Comparison of ENCODE assay signal across 8 cellular contexts in the genomic region with DNA sequence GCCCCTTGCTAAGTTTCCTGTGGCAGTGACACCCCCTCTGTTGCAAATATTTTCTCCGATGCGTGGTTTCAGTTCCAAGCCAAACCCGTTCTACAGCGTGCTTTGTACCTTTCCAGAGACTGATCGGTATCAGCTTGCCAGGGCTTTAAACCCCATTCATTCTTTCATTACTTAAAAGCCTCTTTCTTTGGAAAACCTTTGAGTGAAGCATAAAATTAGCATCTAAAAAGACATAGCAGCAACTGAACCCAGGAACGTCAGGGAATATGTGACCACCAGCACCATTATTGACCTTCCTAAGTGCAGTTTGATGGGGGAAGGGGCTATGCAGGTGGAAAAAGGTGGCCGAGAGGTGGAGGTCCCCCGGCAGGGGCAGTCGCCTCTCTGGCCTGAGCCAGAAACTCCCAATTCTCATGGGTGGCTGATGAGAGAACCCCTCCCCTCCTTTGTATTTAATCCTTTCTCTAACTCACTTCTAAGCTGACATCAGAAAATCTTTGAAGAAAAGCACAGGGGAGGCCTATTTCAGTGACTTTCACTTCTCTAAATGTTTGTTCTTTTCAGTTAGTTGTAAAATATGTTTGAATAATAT.
DNase-seq lines count a peak whose midpoint lies in the region; ATAC-seq and TF ChIP-seq lines count a peak whose summit lies in the region.

No MANE protein-coding gene starts in this region.

- DNase-seq in GM13976 (ENCODE audit: low spot score) (peak; percentile 73), mesenchymal stem cell (no peak), NCI-H226 (no peak), ovary (no peak), NCI-H1092 treated with DMSO at 0.1 percent for 48 hours (lab: John Stamatoyannopoulos, UW) (no peak), occipital lobe (lab: John Stamatoyannopoulos, UW) (no peak)

- TF ChIP-seq CTCF in GM13976 (IDR thresholded peaks at IDR 0.05; ENCODE audit: borderline replicate concordance, control extremely low read depth, extremely low read depth, insufficient read depth, missing control alignments) (no peak), VCaP (conservative IDR thresholded peaks at IDR 0.05) (no peak), ovary (IDR thresholded peaks at IDR 0.05) (no peak)

- in situ Hi-C loops in GM13976 (cut with MboI; ENCODE audit: low sequenced_read_pairs, unreplicated experiment) = no loop called here

- H3K79me1 ChIP-seq in mesenchymal stem cell (replicated peaks; ENCODE audit: low read length, poor library complexity, severe bottlenecking) = no peaks in the 10 kb centered on the region

- H2BK120ac ChIP-seq in mesenchymal stem cell (ENCODE audit: low read depth, low read length) = no peak overlapping the region

- no peak for TF ChIP-seq EP300 in ovary (IDR thresholded peaks at IDR 0.05)

- 26% methylated on average over 9 of the region's 9 CpGs for WGBS in mesenchymal stem cell
- 65 to 78% (median 77%) methylated on average over 9 of the region's 9 CpGs for WGBS in ovary, 3 donors

- no peak overlapping the region for H3K9ac ChIP-seq in mesenchymal stem cell (ENCODE audit: low read length)

- peaks cover 0 to 20% of the 10 kb centered on the region in 2 experiments for H3K27me3 ChIP-seq in mesenchymal stem cell (ENCODE audit: control insufficient read depth in 1 of 2, insufficient read depth in 1 of 2, low read length in 2 of 2)
- no peaks in the 10 kb centered on the region for H3K27me3 ChIP-seq in ovary

- ATAC-seq in HG02642 (IDR thresholded peaks at IDR 0.05; ENCODE audit: poor library complexity, unreplicated experiment) = peak; percentile 54

- H3K9me3 ChIP-seq in mesenchymal stem cell (ENCODE audit: control insufficient read depth, low read length) (peaks cover 14% of the 10 kb centered on the region), ovary (no peaks in the 10 kb centered on the region)

- no peak overlapping the region for H2AFZ ChIP-seq in mesenchymal stem cell (ENCODE audit: low read depth, low read length)

- H4K8ac ChIP-seq in mesenchymal stem cell (ENCODE audit: low read length) = peak overlapping the region; percentile 28

- H4K91ac ChIP-seq in mesenchymal stem cell (ENCODE audit: low read length) = no peak overlapping the region

- no peak for TF ChIP-seq POLR2A in ovary (IDR thresholded peaks at IDR 0.05)

- no peak overlapping the region for H2BK5ac ChIP-seq in mesenchymal stem cell (ENCODE audit: low read depth, low read length, poor library complexity, severe bottlenecking)

- intact Hi-C loops in ovary (cut with DNase I) = no loop called here

- H3K18ac ChIP-seq in mesenchymal stem cell (ENCODE audit: low read depth in 1 of 2, low read length in 2 of 2) = no peak overlapping the region

- H3K27ac ChIP-seq in VCaP = peak overlapping the region; percentile 88
- H3K27ac ChIP-seq in mesenchymal stem cell (ENCODE audit: low read length, poor library complexity, severe bottlenecking) = no peak overlapping the region
- H3K27ac ChIP-seq in ovary = no peak overlapping the region

- no peak overlapping the region for H2AK5ac ChIP-seq in mesenchymal stem cell (ENCODE audit: low read length, severe bottlenecking)

- no peak overlapping the region for H3K14ac ChIP-seq in mesenchymal stem cell (ENCODE audit: low read length in 2 of 2)

- no peak overlapping the region for H3K4ac ChIP-seq in mesenchymal stem cell (ENCODE audit: low read depth in 1 of 2, low read length in 2 of 2)

- H3K4me1 ChIP-seq in mesenchymal stem cell (ENCODE audit: control insufficient read depth, insufficient read depth, low read depth, low read length) (peaks cover 2% of the 10 kb centered on the region), ovary (ENCODE audit: insufficient read depth) (no peaks in the 10 kb centered on the region)

- no peak overlapping the region for H2BK12ac ChIP-seq in mesenchymal stem cell (ENCODE audit: low read length in 2 of 2)

- H2BK15ac ChIP-seq in mesenchymal stem cell (ENCODE audit: low read depth, poor library complexity, severe bottlenecking) = no peak overlapping the region

- no peak overlapping the region for H3K4me3 ChIP-seq in mesenchymal stem cell (ENCODE audit: insufficient read depth in 1 of 2, low read depth in 1 of 2, low read length in 2 of 2)
- no peak overlapping the region for H3K4me3 ChIP-seq in ovary

- H3K23ac ChIP-seq in mesenchymal stem cell (ENCODE audit: low read length in 2 of 2) = no peak overlapping the region

- H3K36me3 ChIP-seq in mesenchymal stem cell (ENCODE audit: control insufficient read depth in 1 of 2, insufficient read depth in 2 of 2, low read depth in 1 of 2, low read length in 2 of 2) (no peaks in the 10 kb centered on the region), ovary (no peaks in the 10 kb centered on the region)

- no peak overlapping the region for H3K4me2 ChIP-seq in mesenchymal stem cell (ENCODE audit: low read length, poor library complexity, severe bottlenecking)
